In the genomic region with DNA sequence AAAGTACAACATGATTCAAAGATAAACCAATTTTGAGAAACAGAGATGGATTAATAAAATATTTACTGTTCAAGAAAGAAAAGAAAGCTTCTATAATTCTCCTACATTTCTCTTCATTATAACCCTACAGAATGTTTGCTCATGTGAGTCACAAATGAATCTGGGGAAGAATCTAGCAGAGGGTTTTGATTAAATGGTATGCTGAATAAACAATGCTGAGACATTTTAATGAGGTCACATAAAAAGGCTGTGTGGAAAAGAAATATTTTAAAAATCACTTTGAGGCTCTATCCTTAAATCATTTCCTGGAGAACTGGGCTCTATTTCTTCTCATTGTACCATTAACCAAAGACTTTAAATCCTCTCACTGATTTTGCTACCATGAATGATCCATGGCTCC, we compare ENCODE assay signal across 18 cellular contexts.
DNase-seq lines count a peak whose midpoint lies in the region; ATAC-seq and TF ChIP-seq lines count a peak whose summit lies in the region.
"Had no signal": no experiment of that assay in that cellular context is flagged by ENCODE, and none has a peak within 500 bp of the region (broad histone marks: within the 10 kb centered on the region; RNA-seq: fewer than 3 reads in every experiment).

No MANE protein-coding gene starts in this region.

- H3K36me3 ChIP-seq in BJ (ENCODE audit: control insufficient read depth, insufficient read depth, low read length) (no peaks in the 10 kb centered on the region), trophoblast cell (ENCODE audit: control insufficient read depth in 1 of 2, insufficient read depth in 2 of 2, low read length in 2 of 2) (no peaks in the 10 kb centered on the region), spleen (no peaks in the 10 kb centered on the region)
- H3K36me3 ChIP-seq: BLaER1 had no signal

- H4K12ac ChIP-seq in trophoblast cell (ENCODE audit: low read depth, low read length), result no peak overlapping the region

- no peaks in the 10 kb centered on the region for H3K79me1 ChIP-seq in trophoblast cell (ENCODE audit: low read length)

- no peak overlapping the region for H3K14ac ChIP-seq in trophoblast cell (ENCODE audit: low read length)

- H3K79me2 ChIP-seq in trophoblast cell (ENCODE audit: control insufficient read depth, insufficient read depth, low read length, poor library complexity), result no peaks in the 10 kb centered on the region

- peak; percentile 53; the same call in 2 of the 3 replicates for ATAC-seq in SK-N-SH treated with all-trans-retinoic acid at 6 μM for 48 hours
- ATAC-seq: K562 had no signal

- no peak overlapping the region for H3K27ac ChIP-seq in trophoblast cell (ENCODE audit: low read depth, low read length)
- no peak overlapping the region for H3K27ac ChIP-seq in spleen
- H3K27ac ChIP-seq: BLaER1 had no signal

- no peak overlapping the region for H4K8ac ChIP-seq in trophoblast cell (ENCODE audit: low read depth, low read length)

- no peak overlapping the region for H3K4me2 ChIP-seq in trophoblast cell (ENCODE audit: low read length)
- H3K4me2 ChIP-seq: BLaER1 had no signal

- DNase-seq in BJ (ENCODE audit: low read depth) (peak; percentile 19), HT-29 (ENCODE audit: low spot score) (peak; percentile 51), fibroblast of villous mesenchyme (ENCODE audit: low read depth) (peak; percentile 12), DMS114 treated with DMSO at 0.1 percent for 48 hours (lab: John Stamatoyannopoulos, UW; ENCODE audit: unreplicated experiment) (no peak), trophoblast cell (no peak), spleen (no peak), HK-2 (ENCODE audit: unreplicated experiment) (no peak)
- DNase-seq: CD8-positive, alpha-beta memory T cell; H9; NCI-H1048; NCI-H2107; NCI-H345; NCI-H526 treated with DMSO at 0.1 percent for 48 hours; SHP77 treated with DMSO at 0.1 percent for 48 hours; SW 1271 had no signal

- H3K9me3 ChIP-seq in trophoblast cell (ENCODE audit: insufficient read depth, low read depth, low read length), result no peaks in the 10 kb centered on the region
- H3K9me3 ChIP-seq in spleen, result peaks cover 0 to 17% (median 6%) of the 10 kb centered on the region in 8 donors

- no peak overlapping the region for H4K91ac ChIP-seq in trophoblast cell (ENCODE audit: low read depth, low read length)

- H3K18ac ChIP-seq in trophoblast cell (ENCODE audit: low read length), result no peak overlapping the region

- no peak overlapping the region for H3K4ac ChIP-seq in trophoblast cell (ENCODE audit: low read depth, low read length)

- peaks cover 0 to 5% of the 10 kb centered on the region in 2 experiments for H3K4me1 ChIP-seq in trophoblast cell (ENCODE audit: control insufficient read depth in 1 of 2, insufficient read depth in 2 of 2, low read length in 2 of 2)
- no peaks in the 10 kb centered on the region for H3K4me1 ChIP-seq in spleen
- H3K4me1 ChIP-seq: BLaER1 had no signal

- H2AK5ac ChIP-seq in trophoblast cell (ENCODE audit: low read length), result no peak overlapping the region

- POLR2A ChIA-PET in BJ (lab: Charles Lee), result no interaction called here

- H3K27me3 ChIP-seq in BJ (ENCODE audit: control insufficient read depth, insufficient read depth, low read length) (no peaks in the 10 kb centered on the region), trophoblast cell (ENCODE audit: insufficient read depth, low read length) (no peaks in the 10 kb centered on the region), spleen (replicated peaks in 1 of 7) (no peaks in the 10 kb centered on the region)
- H3K27me3 ChIP-seq: BLaER1 had no signal

- CTCF ChIA-PET in BJ (lab: Yijun Ruan, JAX), result no interaction called here

- no peak overlapping the region for H2BK5ac ChIP-seq in trophoblast cell (ENCODE audit: low read depth, low read length, poor library complexity)

- TF ChIP-seq POLR2A in spleen (IDR thresholded peaks at IDR 0.05), result no peak

- no peak overlapping the region for H3K9ac ChIP-seq in trophoblast cell (ENCODE audit: low read length)
- H3K9ac ChIP-seq: BLaER1 had no signal

- H2BK120ac ChIP-seq in trophoblast cell (ENCODE audit: insufficient read depth, low read length, poor library complexity), result no peak overlapping the region

- intact Hi-C loops in spleen (cut with DNase I; ENCODE audit: low total_unique reads), result no loop called here

- TF ChIP-seq CTCF in BJ (IDR thresholded peaks at IDR 0.05; ENCODE audit: insufficient read depth, low read depth, low read length) (no peak), fibroblast of villous mesenchyme (IDR thresholded peaks at IDR 0.05; ENCODE audit: insufficient read depth, low read depth, low read length) (no peak), spleen (IDR thresholded peaks at IDR 0.05 in 8 of 11, conservative IDR thresholded peaks at IDR 0.05 in 3 of 11) (no peak)

- H3K23ac ChIP-seq in trophoblast cell (ENCODE audit: low read length), result no peak overlapping the region

- H3K4me3 ChIP-seq in BJ (ENCODE audit: low read depth, low read length), result no peak overlapping the region
- no peak overlapping the region for H3K4me3 ChIP-seq in fibroblast of villous mesenchyme (ENCODE audit: low read depth, low read length)
- no peak overlapping the region for H3K4me3 ChIP-seq in trophoblast cell (ENCODE audit: low read depth, low read length)
- H3K4me3 ChIP-seq in spleen, result no peak overlapping the region
- H3K4me3 ChIP-seq: BLaER1, K562 had no signal

- H2AFZ ChIP-seq in trophoblast cell (ENCODE audit: insufficient read depth, low read length, poor library complexity), result no peak overlapping the region

- no peak overlapping the region for H2BK12ac ChIP-seq in trophoblast cell (ENCODE audit: low read length)

TF ChIP-seq in SK-N-SH treated with all-trans-retinoic acid at 6 μM for 48 hours, 23 proteins besides CTCF, POLR2A, EP300 and RAD21:
- no peak for TF ChIP-seq ARNTL (CRISPR knock-in tag; IDR thresholded peaks at IDR 0.05; ENCODE audit: borderline replicate concordance, low read depth)
- TF ChIP-seq ZFP3 (CRISPR knock-in tag; IDR thresholded peaks at IDR 0.05), result no peak
- TF ChIP-seq, protein P1, sequence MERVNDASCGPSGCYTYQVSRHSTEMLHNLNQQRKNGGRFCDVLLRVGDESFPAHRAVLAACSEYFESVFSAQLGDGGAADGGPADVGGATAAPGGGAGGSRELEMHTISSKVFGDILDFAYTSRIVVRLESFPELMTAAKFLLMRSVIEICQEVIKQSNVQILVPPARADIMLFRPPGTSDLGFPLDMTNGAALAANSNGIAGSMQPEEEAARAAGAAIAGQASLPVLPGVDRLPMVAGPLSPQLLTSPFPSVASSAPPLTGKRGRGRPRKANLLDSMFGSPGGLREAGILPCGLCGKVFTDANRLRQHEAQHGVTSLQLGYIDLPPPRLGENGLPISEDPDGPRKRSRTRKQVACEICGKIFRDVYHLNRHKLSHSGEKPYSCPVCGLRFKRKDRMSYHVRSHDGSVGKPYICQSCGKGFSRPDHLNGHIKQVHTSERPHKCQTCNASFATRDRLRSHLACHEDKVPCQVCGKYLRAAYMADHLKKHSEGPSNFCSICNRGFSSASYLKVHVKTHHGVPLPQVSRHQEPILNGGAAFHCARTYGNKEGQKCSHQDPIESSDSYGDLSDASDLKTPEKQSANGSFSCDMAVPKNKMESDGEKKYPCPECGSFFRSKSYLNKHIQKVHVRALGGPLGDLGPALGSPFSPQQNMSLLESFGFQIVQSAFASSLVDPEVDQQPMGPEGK (CRISPR knock-in tag; IDR thresholded peaks at IDR 0.05; ENCODE audit: borderline replicate concordance), result no peak
- peak; percentile 51 for TF ChIP-seq ISL1 (CRISPR knock-in tag; IDR thresholded peaks at IDR 0.05)
- TF ChIP-seq, protein P2, sequence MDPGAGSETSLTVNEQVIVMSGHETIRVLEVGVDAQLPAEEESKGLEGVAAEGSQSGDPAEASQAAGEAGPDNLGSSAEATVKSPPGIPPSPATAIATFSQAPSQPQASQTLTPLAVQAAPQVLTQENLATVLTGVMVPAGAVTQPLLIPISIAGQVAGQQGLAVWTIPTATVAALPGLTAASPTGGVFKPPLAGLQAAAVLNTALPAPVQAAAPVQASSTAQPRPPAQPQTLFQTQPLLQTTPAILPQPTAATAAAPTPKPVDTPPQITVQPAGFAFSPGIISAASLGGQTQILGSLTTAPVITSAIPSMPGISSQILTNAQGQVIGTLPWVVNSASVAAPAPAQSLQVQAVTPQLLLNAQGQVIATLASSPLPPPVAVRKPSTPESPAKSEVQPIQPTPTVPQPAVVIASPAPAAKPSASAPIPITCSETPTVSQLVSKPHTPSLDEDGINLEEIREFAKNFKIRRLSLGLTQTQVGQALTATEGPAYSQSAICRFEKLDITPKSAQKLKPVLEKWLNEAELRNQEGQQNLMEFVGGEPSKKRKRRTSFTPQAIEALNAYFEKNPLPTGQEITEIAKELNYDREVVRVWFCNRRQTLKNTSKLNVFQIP (CRISPR knock-in tag; IDR thresholded peaks at IDR 0.05; ENCODE audit: borderline replicate concordance, low read depth), result no peak
- TF ChIP-seq OSR1 (CRISPR knock-in tag; IDR thresholded peaks at IDR 0.05), result no peak
- peak; percentile 35; the same call in 1 of the 2 replicates for TF ChIP-seq TCF4 (CRISPR knock-in tag; IDR thresholded peaks at IDR 0.05; ENCODE audit: borderline replicate concordance)

Comparison
In these comparisons a context has a peak if more than half of its experiments do, and no peak if none do; other contexts are left out.
1. DNase-seq: peak in BJ (single experiment), HT-29 (single experiment) and fibroblast of villous mesenchyme (single experiment); none in DMS114 treated with DMSO at 0.1 percent for 48 hours (single experiment), trophoblast cell (0 of 2), spleen (single experiment) and HK-2 (single experiment).